ENCODE assay signal across 8 cellular contexts in the genomic region with DNA sequence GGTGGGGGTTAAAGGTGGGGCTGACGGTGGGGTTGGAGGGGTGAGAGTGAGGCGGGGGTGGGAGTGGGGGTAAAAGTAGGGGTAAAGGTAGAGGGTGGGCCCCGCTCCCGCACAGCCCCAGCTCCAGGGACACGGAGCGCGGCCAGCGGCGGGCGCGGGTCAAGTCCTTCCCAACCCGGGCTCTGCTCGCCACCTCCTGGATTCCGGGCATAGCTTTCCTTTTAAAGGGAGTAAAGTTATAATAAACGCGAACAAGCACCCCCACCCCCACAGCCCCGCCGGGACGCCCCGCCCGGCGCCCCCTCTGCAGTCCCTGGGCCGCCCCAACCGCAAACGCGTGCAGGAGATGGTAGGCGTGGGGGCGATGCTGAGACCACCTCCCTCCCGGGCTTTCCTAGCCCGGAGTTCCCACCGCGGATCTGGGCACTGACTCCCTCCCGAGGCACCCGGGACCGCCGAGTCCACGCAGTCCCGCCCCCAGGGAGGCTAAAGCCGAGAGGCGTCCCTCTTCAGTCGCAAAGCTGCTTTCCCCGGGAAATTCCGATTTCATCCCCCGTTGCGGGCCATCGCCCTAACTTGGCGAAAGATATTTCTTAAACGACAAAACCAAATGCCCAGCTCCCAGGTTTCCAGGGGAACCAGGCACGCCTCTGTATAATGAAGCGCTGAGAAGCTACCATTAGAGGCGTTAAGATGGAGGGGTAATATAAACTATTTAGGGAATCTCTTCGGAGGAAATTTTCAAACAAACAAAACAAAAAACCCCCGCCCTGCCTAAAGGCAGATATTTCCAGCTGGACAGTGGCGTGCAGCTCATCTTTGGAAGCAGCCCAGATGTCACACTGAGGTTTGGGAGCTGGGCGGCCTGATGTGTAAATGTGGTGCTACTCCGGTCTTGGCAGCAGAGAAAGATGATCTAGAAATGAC. TPM values are rescaled to one million over a fixed set of nuclear protein-coding genes. Genes with fewer than 3 reads are reported as not detected.
DNase-seq lines count a peak whose midpoint lies in the region; ATAC-seq and TF ChIP-seq lines count a peak whose summit lies in the region.

A gene with protein sequence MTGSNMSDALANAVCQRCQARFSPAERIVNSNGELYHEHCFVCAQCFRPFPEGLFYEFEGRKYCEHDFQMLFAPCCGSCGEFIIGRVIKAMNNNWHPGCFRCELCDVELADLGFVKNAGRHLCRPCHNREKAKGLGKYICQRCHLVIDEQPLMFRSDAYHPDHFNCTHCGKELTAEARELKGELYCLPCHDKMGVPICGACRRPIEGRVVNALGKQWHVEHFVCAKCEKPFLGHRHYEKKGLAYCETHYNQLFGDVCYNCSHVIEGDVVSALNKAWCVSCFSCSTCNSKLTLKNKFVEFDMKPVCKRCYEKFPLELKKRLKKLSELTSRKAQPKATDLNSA (minus strand): TSS at position 196 of the 927 bp plus-strand sequence. CDS start 506 bp downstream, outside the sequence.

- no peak for TF ChIP-seq CTCF in esophagus squamous epithelium (IDR thresholded peaks at IDR 0.05)

- H3K9me3 Mint-ChIP-seq in naive B cell, result no peaks in the 10 kb centered on the region

- H3K4me1 ChIP-seq in esophagus squamous epithelium, result peaks cover 3 to 65% (median 7%) of the 10 kb centered on the region in 3 donors

- peaks cover 0 to 60% (median 0%) of the 10 kb centered on the region in 4 donors for H3K27me3 ChIP-seq in esophagus squamous epithelium

- TF ChIP-seq POLR2A in esophagus squamous epithelium (IDR thresholded peaks at IDR 0.05), result no peak

- peak within 1 kb of the TSS in 3 of 6 donors; percentile 37 to 66 (median 61) for H3K27ac Mint-ChIP-seq in naive B cell

- 10 to 17% methylated on average over 24 of the region's 56 CpGs for WGBS in esophagus squamous epithelium, 2 donors

- intact Hi-C loops in esophagus squamous epithelium (cut with DNase I), result no loop called here

- DNase-seq in DMS79 treated with DMSO at 0.1 percent for 48 hours (lab: John Stamatoyannopoulos, UW), result peak; percentile 22
- no peak for DNase-seq in DMS79 (lab: John Stamatoyannopoulos, UW)
- DNase-seq in esophagus squamous epithelium (lab: John Stamatoyannopoulos, UW), result no peak
- no peak for DNase-seq in naive B cell
- DNase-seq in effector CD8-positive, alpha-beta T cell (lab: John Stamatoyannopoulos, UW), result no peak

- peaks cover 15 to 30% (median 16%) of the 10 kb centered on the region in 3 donors for H3K4me1 Mint-ChIP-seq in naive B cell

- peak within 1 kb of the TSS; percentile 81 to 95 (median 88) for H3K27ac ChIP-seq in esophagus squamous epithelium

- H3K36me3 Mint-ChIP-seq in naive B cell, result no peaks in the 10 kb centered on the region

- peak within 1 kb of the TSS; percentile 70 to 89 (median 86) for H3K4me3 Mint-ChIP-seq in naive B cell

- H3K36me3 ChIP-seq in esophagus squamous epithelium, result no peaks in the 10 kb centered on the region

- peaks cover 33 to 74% (median 57%) of the 10 kb centered on the region in 3 donors for H3K27me3 Mint-ChIP-seq in naive B cell

- H3K4me3 ChIP-seq in esophagus squamous epithelium, result peak within 1 kb of the TSS; percentile 55 to 79 (median 66)

- no peaks in the 10 kb centered on the region for H3K9me3 ChIP-seq in esophagus squamous epithelium

- ATAC-seq in SK-N-SH treated with all-trans-retinoic acid at 6 μM for 48 hours (peak; percentile 75), naive B cell (ENCODE audit: low read depth in 2 of 2) (peak; percentile 12 to 30), HG02870 (IDR thresholded peaks at IDR 0.05; ENCODE audit: unreplicated experiment) (no peak), HG03108 (IDR thresholded peaks at IDR 0.05; ENCODE audit: unreplicated experiment) (no peak)

TF ChIP-seq in SK-N-SH treated with all-trans-retinoic acid at 6 μM for 48 hours, 23 proteins besides CTCF, POLR2A, EP300 and RAD21:
- TF ChIP-seq SNAI2 (CRISPR knock-in tag; IDR thresholded peaks at IDR 0.05), result no peak
- TF ChIP-seq ISL1 (CRISPR knock-in tag; IDR thresholded peaks at IDR 0.05), result no peak

RNA-seq across cellular contexts. Expression of the gene that starts here (rescaled TPM):
- 10 to 100 TPM in 1 of 4 donors, 1 to 10 TPM in 3; 2.4 to 29.6 (median 5.9) TPM for total RNA-seq in esophagus squamous epithelium
- polyA plus RNA-seq in naive B cell (ENCODE audit: low read depth in 6 of 6), result 10 to 100 TPM; 11.2 to 60.4 (median 27.7) TPM

Comparison
In these comparisons a context has a peak if more than half of its experiments do, and no peak if none do; other contexts are left out.
1. ATAC-seq: peak in SK-N-SH treated with all-trans-retinoic acid at 6 μM for 48 hours (single experiment) and naive B cell (2 of 2); none in HG02870 (single experiment) and HG03108 (single experiment).